23 cellular contexts compared by ENCODE assay signal in the genomic region with DNA sequence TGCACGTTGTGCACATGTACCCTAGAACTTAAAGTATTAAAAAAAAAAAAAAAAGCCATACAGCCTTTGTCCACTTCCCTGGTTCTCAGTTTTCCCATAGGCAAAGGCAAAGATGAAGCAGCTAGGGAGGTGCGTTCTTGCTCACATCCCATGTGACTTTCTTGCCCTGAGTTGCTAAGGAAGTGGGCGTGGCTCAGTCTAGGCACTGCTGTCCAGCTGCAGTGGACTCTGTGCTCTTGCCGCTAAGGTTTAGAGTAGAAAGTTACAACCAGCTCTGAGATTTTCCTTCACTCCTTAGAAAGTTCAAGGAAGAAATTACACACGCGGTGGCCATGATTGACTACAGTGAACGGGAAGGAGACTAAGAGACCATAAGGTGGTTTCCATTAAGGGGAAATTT.
DNase-seq lines count a peak whose midpoint lies in the region; ATAC-seq, FAIRE-seq and TF ChIP-seq lines count a peak whose summit lies in the region.
"Had no signal": no experiment of that assay in that cellular context is flagged by ENCODE, and none has a peak within 500 bp of the region (broad histone marks: within the 10 kb centered on the region; RNA-seq: fewer than 3 reads in every experiment).

No MANE protein-coding gene starts in this region.

- H3K79me2 ChIP-seq in HepG2 (ENCODE audit: insufficient read depth, low read length) (no peaks in the 10 kb centered on the region), K562 (ENCODE audit: control insufficient read depth, insufficient read depth, low read length) (no peaks in the 10 kb centered on the region)

- ATAC-seq in HepG2 (no peak), right lobe of liver (no peak), K562 (peak; percentile 89), mucosa of descending colon (peak; percentile 51), HG03565 (IDR thresholded peaks at IDR 0.05; ENCODE audit: unreplicated experiment) (no peak)

- TF ChIP-seq POLR2A in HepG2 (IDR thresholded peaks at IDR 0.05; ENCODE audit: insufficient read depth in 1 of 2, low read depth in 2 of 2, low read length in 2 of 2) (no peak), right lobe of liver (IDR thresholded peaks at IDR 0.05) (no peak), K562 (conservative IDR thresholded peaks at IDR 0.05) (no peak)

- H3K4me3 ChIP-seq in HepG2 (replicated peaks in 1 of 3; ENCODE audit: insufficient read depth in 1 of 3, low read depth in 2 of 3, low read length in 3 of 3) (no peak overlapping the region), right lobe of liver (no peak overlapping the region), K562 (no peak overlapping the region), mucosa of descending colon (no peak overlapping the region)
- H3K4me3 ChIP-seq: HAP-1 had no signal

- H3K9ac ChIP-seq in HepG2 (ENCODE audit: insufficient read depth, low read depth, low read length) (no peak overlapping the region), K562 (ENCODE audit: insufficient read depth in 1 of 2, low read depth in 2 of 2, low read length in 2 of 2) (no peak overlapping the region; a peak in 1 of 4 replicates)

- POLR2A ChIA-PET in HepG2 (lab: Yijun Ruan, JAX), result no interaction called here
- POLR2A ChIA-PET in K562 (lab: Yijun Ruan, JAX), result no interaction called here

- H3K27me3 ChIP-seq in HepG2 (ENCODE audit: control insufficient read depth in 1 of 2, insufficient read depth in 2 of 2, low read length in 2 of 2) (no peaks in the 10 kb centered on the region), right lobe of liver (no peaks in the 10 kb centered on the region), K562 (ENCODE audit: control insufficient read depth in 2 of 2, insufficient read depth in 2 of 2, low read length in 2 of 2) (no peaks in the 10 kb centered on the region)
- H3K27me3 ChIP-seq: BE2C had no signal

- in situ Hi-C loops in HepG2 (cut with HindIII; ENCODE audit: extremely low pct_ligation_motif_present, low pct_unique_long_range_greater_than_20kb) (no loop called here), K562 (cut with MboI) (no loop called here)

- H3K27ac ChIP-seq in HepG2 (ENCODE audit: extremely low read length, insufficient read depth, low read length) (no peak overlapping the region), right lobe of liver (no peak overlapping the region), K562 (ENCODE audit: extremely low read depth, low read depth, low read length) (no peak overlapping the region)
- H3K27ac ChIP-seq: 22Rv1, HL-60 had no signal

- CTCF ChIA-PET in HepG2 (lab: Yijun Ruan, JAX; ENCODE audit: low intra/inter-chr PET ratio, low total read pairs), result no interaction called here
- CTCF ChIA-PET in K562 (lab: Yijun Ruan, JAX; ENCODE audit: low intra/inter-chr PET ratio), result no interaction called here

- H3K9me3 ChIP-seq in HepG2 (ENCODE audit: low read length) (no peaks in the 10 kb centered on the region), right lobe of liver (no peaks in the 10 kb centered on the region), K562 (replicated peaks; ENCODE audit: control insufficient read depth, insufficient read depth, low read depth, low read length) (no peaks in the 10 kb centered on the region), mucosa of descending colon (no peaks in the 10 kb centered on the region)
- H3K9me3 ChIP-seq: BE2C, Caco-2, HAP-1 had no signal

- H3K4me2 ChIP-seq in HepG2 (ENCODE audit: low read depth, low read length), result no peak overlapping the region
- peak overlapping the region; percentile 3; the same call in 1 of the 2 replicates for H3K4me2 ChIP-seq in K562 (ENCODE audit: insufficient read depth, low read length)

- no peak for FAIRE-seq in HepG2 (lab: Jason Lieb, UNC)
- FAIRE-seq in K562 (lab: Jason Lieb, UNC), result no peak
- FAIRE-seq: HTR-8/SVneo had no signal

- H3K4me1 ChIP-seq in HepG2 (ENCODE audit: insufficient read depth, low read length) (no peaks in the 10 kb centered on the region), right lobe of liver (no peaks in the 10 kb centered on the region), K562 (replicated peaks in 1 of 2; ENCODE audit: control insufficient read depth in 2 of 2, insufficient read depth in 2 of 2, low read length in 2 of 2) (no peaks in the 10 kb centered on the region; a peak in 3 of 5 replicates), mucosa of descending colon (ENCODE audit: low read depth) (no peaks in the 10 kb centered on the region)
- H3K4me1 ChIP-seq: BE2C, Caco-2, HAP-1 had no signal

- 23% methylated on average over 7 of the region's 7 CpGs for WGBS in HepG2 (ENCODE audit: low lambda C conversion rate)
- 79% methylated on average over 7 of the region's 7 CpGs for WGBS in right lobe of liver (ENCODE audit: insufficient coverage, low coverage, low lambda C conversion rate, missing lambda C conversion rate)
- 61% methylated on average over 7 of the region's 7 CpGs for WGBS in K562 (ENCODE audit: insufficient coverage, low coverage, missing lambda C conversion rate)

- no TSS peak for BruUV-seq in HepG2 (replicated peaks; lab: Mats Ljungman, UMichigan)
- BruUV-seq in K562 (replicated peaks; lab: Mats Ljungman, UMichigan), result no TSS peak

- no peak for TF ChIP-seq EP300 in HepG2 (IDR thresholded peaks at IDR 0.05; ENCODE audit: low read depth in 2 of 2, low read length in 2 of 2)
- no peak for TF ChIP-seq EP300 in HepG2 (CRISPR knock-in tag; IDR thresholded peaks at IDR 0.05; ENCODE audit: borderline replicate concordance)
- no peak for TF ChIP-seq EP300 in K562 (IDR thresholded peaks at IDR 0.05; ENCODE audit: low read length)

- TF ChIP-seq RAD21 in HepG2 (CRISPR knock-in tag; IDR thresholded peaks at IDR 0.05) (no peak), K562 (CRISPR knock-in tag; conservative IDR thresholded peaks at IDR 0.05 in 1 of 2, IDR thresholded peaks at IDR 0.05 in 1 of 2) (no peak)

- DNase-seq in HepG2 (ENCODE audit: low spot score) (no peak), right lobe of liver (no peak), K562 (ENCODE audit: extremely low read depth in 1 of 4, low spot score in 3 of 4) (peak in 3 of 4 experiments; percentile 12 to 53 (median 23)), mucosa of descending colon (peak in 1 of 3 donors; percentile 4), RKO (ENCODE audit: low spot score) (no peak), SK-N-DZ (ENCODE audit: low spot score) (no peak)
- DNase-seq in activated CD4-positive, alpha-beta T cell treated with anti-CD3 and anti-CD28 coated beads for 1 hour, result no peak
- DNase-seq: BE2C; CD4-positive, alpha-beta T cell; NCI-H1105 treated with DMSO at 0.1 percent for 48 hours; NCI-H1694; NCI-H2081 treated with DMSO at 0.1 percent for 48 hours; NCI-H510A treated with DMSO at 0.1 percent for 48 hours; NCI-H774; OCI-M1; SHP77; T-helper 1 cell had no signal

- no peaks in the 10 kb centered on the region for H3K36me3 ChIP-seq in HepG2 (replicated peaks in 1 of 2; ENCODE audit: control insufficient read depth in 1 of 2, insufficient read depth in 2 of 2, low read length in 2 of 2)
- H3K36me3 ChIP-seq in right lobe of liver, result no peaks in the 10 kb centered on the region
- H3K36me3 ChIP-seq in K562 (ENCODE audit: control insufficient read depth, insufficient read depth, low read length), result no peaks in the 10 kb centered on the region
- no peaks in the 10 kb centered on the region for H3K36me3 ChIP-seq in mucosa of descending colon (ENCODE audit: low read depth)
- H3K36me3 ChIP-seq: BE2C, HAP-1 had no signal

- H2AFZ ChIP-seq in HepG2 (ENCODE audit: low read length) (peak overlapping the region; percentile 57), K562 (ENCODE audit: low read depth, low read length) (peak overlapping the region; percentile 79)

- TF ChIP-seq CTCF in HepG2 (CRISPR knock-in tag; IDR thresholded peaks at IDR 0.05), result no peak
- no peak for TF ChIP-seq CTCF in right lobe of liver (IDR thresholded peaks at IDR 0.05)
- no peak for TF ChIP-seq CTCF in K562 (IDR thresholded peaks at IDR 0.05 in 2 of 3, conservative IDR thresholded peaks at IDR 0.05 in 1 of 3; ENCODE audit: insufficient read depth in 2 of 3, low read depth in 1 of 3, low read length in 3 of 3)
- TF ChIP-seq CTCF in mucosa of descending colon (IDR thresholded peaks at IDR 0.05), result no peak

- H4K20me1 ChIP-seq in HepG2 (ENCODE audit: insufficient read depth, low read length) (no peaks in the 10 kb centered on the region), K562 (replicated peaks; ENCODE audit: control insufficient read depth, insufficient read depth, low read length) (no peaks in the 10 kb centered on the region)

- intact Hi-C loops in HepG2 (cut with micrococcal nuclease; ENCODE audit: unreplicated experiment), result no loop called here
- intact Hi-C loops in right lobe of liver (cut with DNase I), result no loop called here
- intact Hi-C loops in K562 (cut with micrococcal nuclease), result no loop called here
- intact Hi-C loops in mucosa of descending colon (cut with DNase I, micrococcal nuclease), result no loop called here

- H3K9me1 ChIP-seq in K562 (ENCODE audit: control insufficient read depth, insufficient read depth, low read length), result no peaks in the 10 kb centered on the region

TF ChIP-seq in K562, 482 proteins besides CTCF, POLR2A, EP300 and RAD21 (continues in another document):
- TF ChIP-seq RBM25 (IDR thresholded peaks at IDR 0.05; ENCODE audit: low read depth, low read length, severe bottlenecking), result no peak
- TF ChIP-seq RAD51 (IDR thresholded peaks at IDR 0.05; ENCODE audit: borderline replicate concordance, low read depth), result peak; percentile 17; the same call in 1 of the 2 replicates
- no peak for TF ChIP-seq DACH1 (IDR thresholded peaks at IDR 0.05; ENCODE audit: partially characterized antibody)
- TF ChIP-seq SPI1 (IDR thresholded peaks at IDR 0.05; ENCODE audit: borderline replicate concordance, low read depth, low read length), result peak; percentile 52; the same call in 1 of the 2 replicates
- TF ChIP-seq XRCC5 (IDR thresholded peaks at IDR 0.05; ENCODE audit: low read depth, low read length), result no peak
- TF ChIP-seq, protein P1, sequence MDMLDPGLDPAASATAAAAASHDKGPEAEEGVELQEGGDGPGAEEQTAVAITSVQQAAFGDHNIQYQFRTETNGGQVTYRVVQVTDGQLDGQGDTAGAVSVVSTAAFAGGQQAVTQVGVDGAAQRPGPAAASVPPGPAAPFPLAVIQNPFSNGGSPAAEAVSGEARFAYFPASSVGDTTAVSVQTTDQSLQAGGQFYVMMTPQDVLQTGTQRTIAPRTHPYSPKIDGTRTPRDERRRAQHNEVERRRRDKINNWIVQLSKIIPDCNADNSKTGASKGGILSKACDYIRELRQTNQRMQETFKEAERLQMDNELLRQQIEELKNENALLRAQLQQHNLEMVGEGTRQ (CRISPR knock-in tag; IDR thresholded peaks at IDR 0.05), result peak; percentile 24; the same call in 1 of the 2 replicates
- peak; percentile 82; the same call in 1 of the 2 replicates for TF ChIP-seq KLF13 (tag; IDR thresholded peaks at IDR 0.05; ENCODE audit: borderline replicate concordance, low read depth)
- TF ChIP-seq FOXP1 (CRISPR knock-in tag; IDR thresholded peaks at IDR 0.05), result no peak
- TF ChIP-seq RNF2 (IDR thresholded peaks at IDR 0.05), result no peak

Comparison
In these comparisons a context has a peak if more than half of its experiments do, and no peak if none do; other contexts are left out.
1. ATAC-seq: peak in K562 (single experiment) and mucosa of descending colon (single experiment); none in HepG2 (single experiment), right lobe of liver (0 of 4) and HG03565 (single experiment).
2. DNase-seq: peak in K562 (3 of 4); none in HepG2 (single experiment), right lobe of liver (0 of 3), activated CD4-positive, alpha-beta T cell treated with anti-CD3 and anti-CD28 coated beads for 1 hour (single experiment), RKO (single experiment) and SK-N-DZ (single experiment).